In genomic region chr3:187968883-187969580, GRCh38 we compare ENCODE assay signal across 12 cellular contexts.
DNase-seq lines count a peak whose midpoint lies in the region; ATAC-seq and TF ChIP-seq lines count a peak whose summit lies in the region.
"Had no signal": no experiment of that assay in that cellular context is flagged by ENCODE, and none has a peak within 500 bp of the region (broad histone marks: within the 10 kb centered on the region; RNA-seq: fewer than 3 reads in every experiment).

No MANE protein-coding gene starts in this region.

- DNase-seq in HFFc6, result peak; percentile 55
- DNase-seq in RWPE2 (ENCODE audit: low spot score), result no peak
- peak; percentile 77 for DNase-seq in fibroblast of the conjunctiva (ENCODE audit: low read depth)
- no peak for DNase-seq in stimulated activated naive CD8-positive, alpha-beta T cell treated with anti-CD3 and anti-CD28 coated beads, Interleukin-15, amount 100 ng/mL, for 72 hours
- no peak for DNase-seq in activated effector memory CD4-positive, alpha-beta T cell treated with anti-CD3 and anti-CD28 coated beads, Interleukin-2, amount 50 U/mL, for 16 hours
- DNase-seq in NCI-H1930 (lab: John Stamatoyannopoulos, UW), result no peak
- DNase-seq in H4 (ENCODE audit: low spot score), result no peak
- DNase-seq: activated CD4-positive, CD25-positive, alpha-beta regulatory T cell treated with anti-CD3 and anti-CD28 coated beads, Interleukin-2, amount 50 U/mL, for 72 hours; central memory CD4-positive, alpha-beta T cell; NCI-H524 treated with DMSO at 0.1 percent for 48 hours; sigmoid colon had no signal

- H3K27ac ChIP-seq in RWPE2 (ENCODE audit: poor library complexity, severe bottlenecking), result no peak overlapping the region
- H3K27ac ChIP-seq: sigmoid colon had no signal

- H3K27ac Mint-ChIP-seq in HFFc6, result no peak overlapping the region
- no peak overlapping the region for H3K27ac Mint-ChIP-seq in stimulated activated naive CD8-positive, alpha-beta T cell treated with anti-CD3 and anti-CD28 coated beads, Interleukin-15, amount 100 ng/mL, for 72 hours
- H3K27ac Mint-ChIP-seq: stimulated activated naive CD8-positive, alpha-beta T cell treated with anti-CD3 and anti-CD28 coated beads, Interleukin-15, Interleukin-2, amounts not matched to agents 100 ng/mL and 50 ng/mL, for 24 hours had no signal

- TF ChIP-seq CTCF in HFFc6 (IDR thresholded peaks at IDR 0.05) (no peak), RWPE2 (IDR thresholded peaks at IDR 0.05; ENCODE audit: poor library complexity, severe bottlenecking) (no peak)

- H3K4me1 Mint-ChIP-seq in HFFc6 (ENCODE audit: low read depth), result peaks cover 25% of the 10 kb centered on the region
- peaks cover 54% of the 10 kb centered on the region for H3K4me1 Mint-ChIP-seq in stimulated activated naive CD8-positive, alpha-beta T cell treated with anti-CD3 and anti-CD28 coated beads, Interleukin-15, amount 100 ng/mL, for 72 hours

- no peak overlapping the region for H3K4me3 Mint-ChIP-seq in HFFc6
- no peak overlapping the region for H3K4me3 Mint-ChIP-seq in stimulated activated naive CD8-positive, alpha-beta T cell treated with anti-CD3 and anti-CD28 coated beads, Interleukin-15, amount 100 ng/mL, for 72 hours
- H3K4me3 Mint-ChIP-seq: stimulated activated naive CD8-positive, alpha-beta T cell treated with anti-CD3 and anti-CD28 coated beads, Interleukin-15, Interleukin-2, amounts not matched to agents 100 ng/mL and 50 ng/mL, for 24 hours had no signal

- peak; percentile 45; the same call in 1 of the 3 replicates for ATAC-seq in RWPE2 (ENCODE audit: low read depth)
- ATAC-seq in stimulated activated naive CD8-positive, alpha-beta T cell treated with anti-CD3 and anti-CD28 coated beads, Interleukin-15, amount 100 ng/mL, for 72 hours, result peak; percentile 35

- H3K36me3 ChIP-seq in RWPE2 (ENCODE audit: low read depth), result no peaks in the 10 kb centered on the region
- H3K36me3 ChIP-seq: sigmoid colon had no signal

- no peaks in the 10 kb centered on the region for H3K9me3 ChIP-seq in RWPE2 (ENCODE audit: severe bottlenecking)
- H3K9me3 ChIP-seq: sigmoid colon had no signal

- no peaks in the 10 kb centered on the region for H3K27me3 Mint-ChIP-seq in HFFc6 (ENCODE audit: insufficient read depth)
- H3K27me3 Mint-ChIP-seq in stimulated activated naive CD8-positive, alpha-beta T cell treated with anti-CD3 and anti-CD28 coated beads, Interleukin-15, amount 100 ng/mL, for 72 hours, result no peaks in the 10 kb centered on the region

- H3K4me3 ChIP-seq in RWPE2 (ENCODE audit: severe bottlenecking), result no peak overlapping the region
- H3K4me3 ChIP-seq: sigmoid colon had no signal

- no peaks in the 10 kb centered on the region for H3K9me3 Mint-ChIP-seq in HFFc6
- no peaks in the 10 kb centered on the region for H3K9me3 Mint-ChIP-seq in stimulated activated naive CD8-positive, alpha-beta T cell treated with anti-CD3 and anti-CD28 coated beads, Interleukin-15, amount 100 ng/mL, for 72 hours
- H3K9me3 Mint-ChIP-seq: stimulated activated naive CD8-positive, alpha-beta T cell treated with anti-CD3 and anti-CD28 coated beads, Interleukin-15, Interleukin-2, amounts not matched to agents 100 ng/mL and 50 ng/mL, for 24 hours had no signal

- no peaks in the 10 kb centered on the region for H3K36me3 Mint-ChIP-seq in HFFc6 (ENCODE audit: low read depth)

- H3K4me1 ChIP-seq in RWPE2 (ENCODE audit: insufficient read depth, poor library complexity, severe bottlenecking), result peaks cover 4% of the 10 kb centered on the region

- no peaks in the 10 kb centered on the region for H3K27me3 ChIP-seq in RWPE2 (ENCODE audit: insufficient read depth, poor library complexity, severe bottlenecking)
- H3K27me3 ChIP-seq: sigmoid colon had no signal

Comparison
In these comparisons a context has a peak if more than half of its experiments do, and no peak if none do; other contexts are left out.
1. DNase-seq: peak in HFFc6 (single experiment) and fibroblast of the conjunctiva (single experiment); none in RWPE2 (single experiment), stimulated activated naive CD8-positive, alpha-beta T cell treated with anti-CD3 and anti-CD28 coated beads, Interleukin-15, amount 100 ng/mL, for 72 hours (0 of 2), activated effector memory CD4-positive, alpha-beta T cell treated with anti-CD3 and anti-CD28 coated beads, Interleukin-2, amount 50 U/mL, for 16 hours (single experiment), NCI-H1930 (0 of 2) and H4 (single experiment).